33 cellular contexts compared by ENCODE assay signal in the genomic region with DNA sequence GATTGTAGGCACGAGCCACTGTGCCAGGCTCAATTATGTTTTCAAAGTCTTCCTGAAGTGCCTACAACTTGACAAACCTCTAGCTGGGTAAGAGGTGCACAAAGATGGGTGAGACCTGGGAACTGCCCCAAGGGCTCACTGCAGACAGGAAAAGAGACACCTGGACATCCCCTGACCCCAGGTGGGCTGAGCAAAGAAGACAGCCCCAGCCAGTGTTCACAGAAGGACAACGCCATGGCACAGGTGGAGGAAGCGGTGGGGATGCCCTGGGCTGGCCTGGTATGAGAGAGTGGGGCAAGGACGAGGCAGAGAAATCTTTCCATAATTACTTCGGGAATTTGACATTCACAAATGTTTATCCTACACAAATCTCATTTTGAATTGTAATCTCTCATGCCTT.
DNase-seq lines count a peak whose midpoint lies in the region; ATAC-seq and TF ChIP-seq lines count a peak whose summit lies in the region.
"Had no signal": no experiment of that assay in that cellular context is flagged by ENCODE, and none has a peak within 500 bp of the region (broad histone marks: within the 10 kb centered on the region; RNA-seq: fewer than 3 reads in every experiment).

No MANE protein-coding gene starts in this region.

- H2BK12ac ChIP-seq in neuronal stem cell (ENCODE audit: low read length) = no peak overlapping the region

- no peak overlapping the region for H4K8ac ChIP-seq in neuronal stem cell (ENCODE audit: low read depth, low read length)

- no peak overlapping the region for H3K4ac ChIP-seq in neuronal stem cell (ENCODE audit: low read length)

- no peak overlapping the region for H2BK15ac ChIP-seq in neuronal stem cell (ENCODE audit: low read length)

- ATAC-seq in right cardiac atrium = no peak
- ATAC-seq: A549; CD8-positive, alpha-beta T cell had no signal

- H3K9me3 ChIP-seq in esophagus muscularis mucosa (peaks cover 0 to 6% (median 0%) of the 10 kb centered on the region in 4 donors), neuronal stem cell (replicated peaks in 1 of 2; ENCODE audit: control insufficient read depth in 2 of 2, insufficient read depth in 1 of 2, low read depth in 1 of 2, low read length in 2 of 2) (peaks cover 5 to 25% of the 10 kb centered on the region in 2 donors), vagina (no peaks in the 10 kb centered on the region), right cardiac atrium (ENCODE audit: control insufficient read depth, low read length) (no peaks in the 10 kb centered on the region)
- H3K9me3 ChIP-seq: A549; BE2C; BLaER1; BLaER1 treated with 17β-estradiol and CSF1 and Interleukin-3, amounts not matched to agents 10 nM and 100 nM; Caco-2 had no signal

- TF ChIP-seq CTCF in coronary artery (IDR thresholded peaks at IDR 0.05) = no peak
- TF ChIP-seq CTCF in esophagus muscularis mucosa (IDR thresholded peaks at IDR 0.05) = no peak
- no peak for TF ChIP-seq CTCF in vagina (IDR thresholded peaks at IDR 0.05)

- WGBS in esophagus muscularis mucosa = 75% methylated on average over 4 of the region's 5 CpGs
- WGBS in neuronal stem cell (ENCODE audit: extremely low coverage in 2 of 2, insufficient read length in 2 of 2, insufficient replicate concordance in 1 of 2), 2 donors = no CpG with 5 or more reads among the region's 5 CpGs
- 84% methylated on average over 5 of the region's 5 CpGs for WGBS in right cardiac atrium

- H3K4me2 ChIP-seq in neuronal stem cell (ENCODE audit: insufficient read depth, low read length, poor library complexity, severe bottlenecking) = no peak overlapping the region
- H3K4me2 ChIP-seq: A549; BLaER1; BLaER1 treated with 17β-estradiol and CSF1 and Interleukin-3, amounts not matched to agents 10 nM and 100 nM had no signal

- H3K27ac ChIP-seq in coronary artery (no peak overlapping the region), esophagus muscularis mucosa (replicated peaks in 1 of 4) (no peak overlapping the region), neuronal stem cell (replicated peaks; ENCODE audit: low read length) (no peak overlapping the region), vagina (no peak overlapping the region), right cardiac atrium (ENCODE audit: low read length) (no peak overlapping the region)
- H3K27ac ChIP-seq: 22Rv1; A549; BLaER1; BLaER1 treated with 17β-estradiol and CSF1 and Interleukin-3, amounts not matched to agents 10 nM and 100 nM; C4-2B had no signal

- H2AFZ ChIP-seq in neuronal stem cell (ENCODE audit: low read length) = no peak overlapping the region

- no peak overlapping the region for H3K14ac ChIP-seq in neuronal stem cell (ENCODE audit: low read length)

- no peaks in the 10 kb centered on the region for H3K36me3 ChIP-seq in esophagus muscularis mucosa
- no peaks in the 10 kb centered on the region for H3K36me3 ChIP-seq in neuronal stem cell (replicated peaks in 1 of 2; ENCODE audit: control insufficient read depth in 2 of 2, insufficient read depth in 2 of 2, low read length in 2 of 2)
- H3K36me3 ChIP-seq in vagina = no peaks in the 10 kb centered on the region
- H3K36me3 ChIP-seq: BE2C; BLaER1; BLaER1 treated with 17β-estradiol and CSF1 and Interleukin-3, amounts not matched to agents 10 nM and 100 nM had no signal

- no peak for TF ChIP-seq EP300 in esophagus muscularis mucosa (IDR thresholded peaks at IDR 0.05)

- no peak overlapping the region for H2BK5ac ChIP-seq in neuronal stem cell (ENCODE audit: low read length)

- H3K4me3 ChIP-seq in coronary artery = no peak overlapping the region
- no peak overlapping the region for H3K4me3 ChIP-seq in esophagus muscularis mucosa
- H3K4me3 ChIP-seq in neuronal stem cell (ENCODE audit: low read length in 2 of 2) = no peak overlapping the region
- no peak overlapping the region for H3K4me3 ChIP-seq in vagina
- no peak overlapping the region for H3K4me3 ChIP-seq in right cardiac atrium (ENCODE audit: low read length)
- H3K4me3 ChIP-seq: A549; BLaER1; BLaER1 treated with 17β-estradiol and CSF1 and Interleukin-3, amounts not matched to agents 10 nM and 100 nM had no signal

- intact Hi-C loops in esophagus muscularis mucosa (cut with DNase I) (no loop called here), vagina (cut with DNase I) (no loop called here), right cardiac atrium (cut with DNase I) (no loop called here)

- H3K27me3 ChIP-seq in esophagus muscularis mucosa (peaks cover 0 to 4% (median 0%) of the 10 kb centered on the region in 4 donors), neuronal stem cell (ENCODE audit: control insufficient read depth in 3 of 3, insufficient read depth in 3 of 3, low read depth in 1 of 3, low read length in 3 of 3) (no peaks in the 10 kb centered on the region), vagina (no peaks in the 10 kb centered on the region), right cardiac atrium (ENCODE audit: control insufficient read depth, insufficient read depth) (no peaks in the 10 kb centered on the region)
- H3K27me3 ChIP-seq: BE2C; BLaER1; BLaER1 treated with 17β-estradiol and CSF1 and Interleukin-3, amounts not matched to agents 10 nM and 100 nM had no signal

- H4K91ac ChIP-seq in neuronal stem cell (ENCODE audit: low read depth, low read length, poor library complexity) = no peak overlapping the region

- H3K9ac ChIP-seq in neuronal stem cell (ENCODE audit: low read depth, low read length, poor library complexity) = no peak overlapping the region
- H3K9ac ChIP-seq: BLaER1; BLaER1 treated with 17β-estradiol and CSF1 and Interleukin-3, amounts not matched to agents 10 nM and 100 nM had no signal

- H2BK120ac ChIP-seq in neuronal stem cell (ENCODE audit: low read depth, low read length) = no peak overlapping the region

- H3K4me1 ChIP-seq in esophagus muscularis mucosa = no peaks in the 10 kb centered on the region
- no peaks in the 10 kb centered on the region for H3K4me1 ChIP-seq in neuronal stem cell (ENCODE audit: control insufficient read depth in 2 of 2, insufficient read depth in 1 of 2, low read depth in 1 of 2, low read length in 2 of 2)
- H3K4me1 ChIP-seq in vagina = no peaks in the 10 kb centered on the region
- no peaks in the 10 kb centered on the region for H3K4me1 ChIP-seq in right cardiac atrium (ENCODE audit: control insufficient read depth, insufficient read depth, low read length)
- H3K4me1 ChIP-seq: A549, BE2C, Caco-2 had no signal

- TF ChIP-seq POLR2A in esophagus muscularis mucosa (IDR thresholded peaks at IDR 0.05; ENCODE audit: low read depth) (no peak), vagina (IDR thresholded peaks at IDR 0.05) (no peak)

- H3K23ac ChIP-seq in neuronal stem cell (ENCODE audit: low read depth, low read length, poor library complexity) = no peak overlapping the region

- no peak overlapping the region for H2AK5ac ChIP-seq in neuronal stem cell (ENCODE audit: low read depth, low read length)

- DNase-seq in coronary artery (ENCODE audit: low spot score) = peak; percentile 56
- DNase-seq in esophagus muscularis mucosa (ENCODE audit: extremely low spot score) = peak; percentile 82
- no peak for DNase-seq in neuronal stem cell (ENCODE audit: low spot score)
- peak; percentile 42 to 52 for DNase-seq in vagina (ENCODE audit: extremely low spot score in 2 of 2)
- no peak for DNase-seq in occipital lobe (lab: John Stamatoyannopoulos, UW)
- no peak for DNase-seq in right cardiac atrium
- DNase-seq in Ammon's horn (ENCODE audit: low spot score) = no peak
- no peak for DNase-seq in MV-4-11 (lab: John Stamatoyannopoulos, UW)
- DNase-seq: 8988T; ACHN; AML-193; BE2C; C1 segment of cervical spinal cord; Caco-2; Calu3; CD4-positive, alpha-beta memory T cell; CD4-positive, alpha-beta T cell; CD4-positive, CD25-positive, alpha-beta regulatory T cell; CD8-positive, alpha-beta memory T cell; COR-L47; DMS 273 treated with DMSO at 0.1 percent for 48 hours; DMS153; DMS53; DMS79; DMS79 treated with DMSO at 0.1 percent for 48 hours; DND-41; EL had no signal

- no peaks in the 10 kb centered on the region for H3K79me1 ChIP-seq in neuronal stem cell (ENCODE audit: low read depth, low read length)

- peak overlapping the region; percentile 49 for H3K18ac ChIP-seq in neuronal stem cell (ENCODE audit: low read length)

Comparison
In these comparisons a context has a peak if more than half of its experiments do, and no peak if none do; other contexts are left out.
1. DNase-seq: peak in coronary artery (single experiment), esophagus muscularis mucosa (single experiment) and vagina (2 of 2); none in neuronal stem cell (single experiment), occipital lobe (single experiment), right cardiac atrium (0 of 3), Ammon's horn (single experiment) and MV-4-11 (single experiment).